In the genomic region with DNA sequence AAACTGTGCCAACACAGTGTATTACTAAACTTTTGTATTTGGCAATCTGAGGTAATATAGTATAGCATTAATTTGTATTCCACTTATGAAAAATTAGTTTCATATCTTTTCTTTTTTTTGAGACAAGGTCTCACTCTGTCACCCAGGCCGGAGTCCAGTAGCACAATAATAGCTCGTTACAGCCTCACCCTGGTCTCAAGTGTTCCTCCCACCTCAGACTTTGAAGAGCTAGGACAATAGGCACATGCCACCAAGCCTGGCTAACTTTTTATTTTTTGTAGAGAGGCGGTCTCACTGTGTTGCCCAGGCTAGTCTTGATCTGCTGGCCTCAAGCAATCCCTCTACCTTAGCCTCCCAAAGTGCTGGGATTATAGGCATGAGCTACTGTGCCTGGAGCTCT, we compare ENCODE assay signal across 18 cellular contexts. TPM values are rescaled to one million over a fixed set of nuclear protein-coding genes. Genes with fewer than 3 reads are reported as not detected.
A peak's percentile ranks its signal among the peaks of the same experiment; 100 is the strongest.
DNase-seq lines count a peak whose midpoint lies in the region; ATAC-seq, FAIRE-seq and TF ChIP-seq lines count a peak whose summit lies in the region.
"Had no signal": no experiment of that assay in that cellular context is flagged by ENCODE, and none has a peak within 500 bp of the region (broad histone marks: within the 10 kb centered on the region; RNA-seq: fewer than 3 reads in every experiment).

No MANE protein-coding gene starts in this region.

- TF ChIP-seq CTCF in GM12878 (IDR thresholded peaks at IDR 0.05 in 2 of 3, conservative IDR thresholded peaks at IDR 0.05 in 1 of 3; ENCODE audit: control insufficient read depth in 2 of 3, extremely low read depth in 1 of 3, insufficient read depth in 1 of 3, low read depth in 3 of 3, low read length in 3 of 3): no peak

- in situ Hi-C loops in GM12878 (cut with MboI): no loop called here

- RAD21 ChIA-PET in GM12878 (lab: Charles Lee; ENCODE audit: unreplicated experiment): interaction anchor here (0.8 to 1.6 kb wide), 3 partner anchors 28 to 1176 kb away, joined by 3 to 5 read pairs (median 4); no protein-coding TSS in a partner anchor

- H3K4me1 ChIP-seq in GM12878 (ENCODE audit: control insufficient read depth, insufficient read depth, low read length) (no peaks in the 10 kb centered on the region), small intestine (ENCODE audit: control insufficient read depth in 2 of 2, insufficient read depth in 1 of 2, low read depth in 1 of 2, low read length in 1 of 2) (no peaks in the 10 kb centered on the region)
- H3K4me1 ChIP-seq: BLaER1 had no signal

- H3K9me3 ChIP-seq in GM12878 (replicated peaks; ENCODE audit: control insufficient read depth, insufficient read depth, low read length): peaks cover 1% of the 10 kb centered on the region; the same call in 2 of the 3 replicates
- H3K9me3 ChIP-seq in small intestine (ENCODE audit: control insufficient read depth, low read depth): no peaks in the 10 kb centered on the region
- H3K9me3 ChIP-seq: BLaER1 had no signal

- no peak for TF ChIP-seq EP300 in GM12878 (IDR thresholded peaks at IDR 0.05; ENCODE audit: borderline replicate concordance in 1 of 2, control insufficient read depth in 1 of 2, low read depth in 2 of 2, low read length in 2 of 2)

- no peak overlapping the region for H3K4me3 ChIP-seq in GM12878
- H3K4me3 ChIP-seq in small intestine (ENCODE audit: low read depth in 1 of 2, low read length in 2 of 2): no peak overlapping the region
- H3K4me3 ChIP-seq: BLaER1 had no signal

- CTCF ChIA-PET in activated CD4-positive, alpha-beta T cell treated with anti-CD3 and anti-CD28 coated beads, Interleukin-2, amount 10 ng/mL, durations not matched to agents 7 days and 5 days (lab: Charles Lee): no interaction called here
- CTCF ChIA-PET in GM12878 (lab: Yijun Ruan, JAX): interaction anchor here (0.6 to 1.5 kb wide), 3 partner anchors 9 to 34 kb away, joined by 3 to 4 read pairs (median 3); no protein-coding TSS in a partner anchor

- H2AFZ ChIP-seq in GM12878 (ENCODE audit: control insufficient read depth, low read depth, low read length): no peak overlapping the region

- H3K36me3 Mint-ChIP-seq in activated CD4-positive, alpha-beta T cell treated with anti-CD3 and anti-CD28 coated beads, Interleukin-2, amount 10 ng/mL, durations not matched to agents 7 days and 5 days (ENCODE audit: low read depth): peaks cover 27% of the 10 kb centered on the region

- H3K27ac ChIP-seq in GM12878 (ENCODE audit: control insufficient read depth, insufficient read depth) (no peak overlapping the region), small intestine (ENCODE audit: low read depth in 1 of 2, low read length in 1 of 2) (no peak overlapping the region)
- H3K27ac ChIP-seq: BLaER1 had no signal

- POLR2A ChIA-PET in activated CD4-positive, alpha-beta T cell treated with anti-CD3 and anti-CD28 coated beads, Interleukin-2, amount 10 ng/mL, durations not matched to agents 7 days and 5 days (lab: Charles Lee): no interaction called here
- POLR2A ChIA-PET in GM12878 (lab: Charles Lee): interaction anchor here (1.3 kb wide), 1 partner anchor 20 kb away, joined by 4 read pairs; no protein-coding TSS in a partner anchor

- no peak for TF ChIP-seq POLR2A in GM12878 (IDR thresholded peaks at IDR 0.05; ENCODE audit: low read depth, low read length)

- no peaks in the 10 kb centered on the region for H3K4me1 Mint-ChIP-seq in activated CD4-positive, alpha-beta T cell treated with anti-CD3 and anti-CD28 coated beads, Interleukin-2, amount 10 ng/mL, durations not matched to agents 7 days and 5 days
- H3K4me1 Mint-ChIP-seq: H9 had no signal

- peaks cover 9% of the 10 kb centered on the region for H3K79me2 ChIP-seq in GM12878 (ENCODE audit: control insufficient read depth, insufficient read depth, low read length)

- no peaks in the 10 kb centered on the region for H3K27me3 Mint-ChIP-seq in activated CD4-positive, alpha-beta T cell treated with anti-CD3 and anti-CD28 coated beads, Interleukin-2, amount 10 ng/mL, durations not matched to agents 7 days and 5 days
- H3K27me3 Mint-ChIP-seq: CD4-positive, alpha-beta memory T cell had no signal

- no peak for DNase-seq in activated CD4-positive, alpha-beta T cell treated with anti-CD3 and anti-CD28 coated beads, Interleukin-2, amount 10 ng/mL, durations not matched to agents 7 days and 5 days
- DNase-seq in activated CD4-positive, alpha-beta T cell treated with anti-CD3 and anti-CD28 coated beads, Interleukin-2, amount 50 U/mL, for 1 hour: no peak
- DNase-seq in GM12878 (ENCODE audit: low read depth, low spot score): no peak
- peak; percentile 37 for DNase-seq in small intestine
- no peak for DNase-seq in SIG-M5 (lab: John Stamatoyannopoulos, UW)
- DNase-seq in LoVo (ENCODE audit: low spot score): no peak
- DNase-seq: 8988T; CD4-positive, alpha-beta memory T cell; DMS153; DMS79; GDM1; H9 had no signal

- ATAC-seq in GM12878 (peak; percentile 50), GM18498 (IDR thresholded peaks at IDR 0.05; ENCODE audit: unreplicated experiment) (no peak)
- ATAC-seq: HepG2 had no signal

- H3K36me3 ChIP-seq in GM12878 (ENCODE audit: control insufficient read depth in 2 of 2, insufficient read depth in 2 of 2, low read length in 1 of 2) (peaks cover 2 to 4% of the 10 kb centered on the region in 2 experiments; a peak in 2 of 4 replicates), small intestine (ENCODE audit: control insufficient read depth in 2 of 2, insufficient read depth in 2 of 2, low read length in 2 of 2) (no peaks in the 10 kb centered on the region)

- H3K27ac Mint-ChIP-seq in activated CD4-positive, alpha-beta T cell treated with anti-CD3 and anti-CD28 coated beads, Interleukin-2, amount 10 ng/mL, durations not matched to agents 7 days and 5 days: peak overlapping the region; percentile 31
- H3K27ac Mint-ChIP-seq: CD14-positive monocyte; CD4-positive, alpha-beta memory T cell had no signal

- H3K9me3 Mint-ChIP-seq in activated CD4-positive, alpha-beta T cell treated with anti-CD3 and anti-CD28 coated beads, Interleukin-2, amount 10 ng/mL, durations not matched to agents 7 days and 5 days: peaks cover 2% of the 10 kb centered on the region
- H3K9me3 Mint-ChIP-seq: CD14-positive monocyte; CD4-positive, alpha-beta memory T cell; H9 had no signal

- H3K27me3 ChIP-seq in GM12878 (replicated peaks in 1 of 2; ENCODE audit: control insufficient read depth in 2 of 2, insufficient read depth in 2 of 2, low read length in 1 of 2) (no peaks in the 10 kb centered on the region), small intestine (ENCODE audit: control insufficient read depth in 2 of 2, insufficient read depth in 2 of 2, low read length in 2 of 2) (no peaks in the 10 kb centered on the region)
- H3K27me3 ChIP-seq: BLaER1 had no signal

- no peak overlapping the region for H3K9ac ChIP-seq in GM12878 (ENCODE audit: control insufficient read depth, insufficient read depth, low read length)
- H3K9ac ChIP-seq: BLaER1 had no signal

- H3K4me2 ChIP-seq in GM12878 (ENCODE audit: control insufficient read depth, insufficient read depth): no peak overlapping the region
- H3K4me2 ChIP-seq: BLaER1 had no signal

- H4K20me1 ChIP-seq in GM12878 (ENCODE audit: control insufficient read depth, insufficient read depth): no peaks in the 10 kb centered on the region

- WGBS in GM12878 (ENCODE audit: insufficient coverage, insufficient replicate concordance, low lambda C conversion rate, missing lambda C conversion rate): 85% methylated on average over 3 of the region's 3 CpGs
- WGBS in small intestine, 3 donors: 42 to 76% (median 56%) methylated on average over 3 of the region's 3 CpGs

- no peak for TF ChIP-seq RAD21 in GM12878 (IDR thresholded peaks at IDR 0.05; ENCODE audit: insufficient read depth, low read depth, low read length)

- SMC1A ChIA-PET in GM12878 (lab: Charles Lee; ENCODE audit: uncharacterized antibody, unreplicated experiment): interaction anchor here (0.6 to 2.6 kb wide), 5 partner anchors 8 to 33 kb away, joined by 3 to 8 read pairs (median 4); no protein-coding TSS in a partner anchor

- no TSS peak for BruUV-seq in GM12878 (replicated peaks; lab: Mats Ljungman, UMichigan)

- H3K4me3 Mint-ChIP-seq in activated CD4-positive, alpha-beta T cell treated with anti-CD3 and anti-CD28 coated beads, Interleukin-2, amount 10 ng/mL, durations not matched to agents 7 days and 5 days: no peak overlapping the region
- H3K4me3 Mint-ChIP-seq: CD14-positive monocyte, H9 had no signal

- intact Hi-C loops in GM12878 (cut with micrococcal nuclease; ENCODE audit: unreplicated experiment): no loop called here

- FAIRE-seq in GM12878 (lab: Jason Lieb, UNC) (no peak), small intestine (lab: Jason Lieb, UNC) (no peak)
- FAIRE-seq: GM19239, H1, HepG2 had no signal

RNA-seq across cellular contexts. Expression of a gene that starts 36.1 kb away (rescaled TPM):
- 10 to 100 TPM; 27.1 to 30.3 TPM for total RNA-seq in activated CD4-positive, alpha-beta T cell treated with anti-CD3 and anti-CD28 coated beads, Interleukin-2, amount 10 ng/mL, durations not matched to agents 7 days and 5 days
- total RNA-seq in GM12878 (2013; cell fraction: nucleolus; rRNA removed): 231 and 234 TPM in 2 replicates
- total RNA-seq in GM12878 (2014; rRNA removed): 29.0 and 36.8 TPM in 2 replicates
- 39.9 and 42.0 TPM in 2 replicates for total RNA-seq in GM12878 (2014; rRNA removed; fragmentation: Illumina TruSeq; extraction: Trizol)
- total RNA-seq in GM12878 (2021): 25.6 and 26.6 TPM in 2 replicates
- 7.1 TPM for polyA plus RNA-seq in GM12878 (2011; ENCODE audit: low read depth)
- 47.6 and 75.0 TPM in 2 replicates for polyA plus RNA-seq in GM12878 (2011; rRNA removed)
- polyA plus RNA-seq in GM12878 (2011; cell fraction: cytosol; rRNA removed): 15.9 and 19.4 TPM in 2 replicates
- polyA plus RNA-seq in GM12878 (2011; cell fraction: nucleus; rRNA removed): 29.1 and 39.9 TPM in 2 replicates
- polyA plus RNA-seq in GM12878 (2012): 10.4 and 16.5 TPM in 2 replicates
- 36.7 and 44.0 TPM in 2 replicates for polyA plus RNA-seq in GM12878 (2014; fragmentation: Illumina TruSeq; extraction: Trizol)
- polyA plus RNA-seq in GM12878 (2014; fragmentation: Nextera tagmentation; extraction: Ambion mirVana): 10 to 100 TPM; 10.4 to 10.7 TPM
- 15.0 and 20.9 TPM in 2 replicates for polyA plus RNA-seq in GM12878 (2014; rRNA removed)
- polyA plus RNA-seq in GM12878 (2016; fragmentation: Nextera tagmentation; extraction: Ambion mirVana): 10 to 100 TPM; 29.0 to 32.0 TPM
- 50.9 and 127 TPM in 2 replicates for polyA minus RNA-seq in GM12878 (2011; rRNA and poly(A)+ RNA removed)
- 17.5 and 25.1 TPM in 2 replicates for polyA minus RNA-seq in GM12878 (2011; cell fraction: cytosol; rRNA and poly(A)+ RNA removed)
- 33.9 and 57.1 TPM in 2 replicates for polyA minus RNA-seq in GM12878 (2011; cell fraction: nucleus; rRNA and poly(A)+ RNA removed)
- polyA plus RNA-seq in small intestine: 1 to 10 TPM; 3.2 to 5.4 (median 3.8) TPM

RNA-seq across cellular contexts. Expression of a gene that starts 36.4 kb away (rescaled TPM):
- 10 to 100 TPM; 27.8 to 29.0 TPM for total RNA-seq in activated CD4-positive, alpha-beta T cell treated with anti-CD3 and anti-CD28 coated beads, Interleukin-2, amount 10 ng/mL, durations not matched to agents 7 days and 5 days
- 213 and 216 TPM in 2 replicates for total RNA-seq in GM12878 (2013; cell fraction: nucleolus; rRNA removed)
- total RNA-seq in GM12878 (2014; rRNA removed) (13.3 and 13.4 TPM in 2 replicates), GM12878 (2014; rRNA removed; fragmentation: Illumina TruSeq; extraction: Trizol) (35.3 and 36.7 TPM in 2 replicates), GM12878 (2021) (30.2 and 30.7 TPM in 2 replicates)
- 11.9 TPM for polyA plus RNA-seq in GM12878 (2011; ENCODE audit: low read depth)
- polyA plus RNA-seq in GM12878 (2011; rRNA removed) (26.5 and 27.6 TPM in 2 replicates), GM12878 (2014; fragmentation: Illumina TruSeq; extraction: Trizol) (32.5 and 43.2 TPM in 2 replicates), GM12878 (2014; fragmentation: Nextera tagmentation; extraction: Ambion mirVana) (10 to 100 TPM in 1 of 2 experiments, 1 to 10 TPM in 1; 7.7 to 10.4 TPM), GM12878 (2014; rRNA removed) (11.1 and 14.1 TPM in 2 replicates), GM12878 (2016; fragmentation: Nextera tagmentation; extraction: Ambion mirVana) (10 to 100 TPM; 24.6 to 29.9 TPM), small intestine (10 to 100 TPM; 15.1 to 24.4 (median 20.0) TPM)
- polyA plus RNA-seq in GM12878 (2011; cell fraction: cytosol; rRNA removed): 11.6 and 28.3 TPM in 2 replicates
- 23.0 and 25.2 TPM in 2 replicates for polyA plus RNA-seq in GM12878 (2011; cell fraction: nucleus; rRNA removed)
- 15.4 and 25.1 TPM in 2 replicates for polyA plus RNA-seq in GM12878 (2012)
- polyA minus RNA-seq in GM12878 (2011; rRNA and poly(A)+ RNA removed): 57.1 and 106 TPM in 2 replicates
- 19.9 and 22.8 TPM in 2 replicates for polyA minus RNA-seq in GM12878 (2011; cell fraction: cytosol; rRNA and poly(A)+ RNA removed)
- 41.0 and 78.9 TPM in 2 replicates for polyA minus RNA-seq in GM12878 (2011; cell fraction: nucleus; rRNA and poly(A)+ RNA removed)
